Comparison of ENCODE assay signal across 11 cellular contexts in genomic region chr6:30322527-30323501, GRCh38. TPM values are rescaled to one million over a fixed set of nuclear protein-coding genes. Genes with fewer than 3 reads are reported as not detected.
DNase-seq lines count a peak whose midpoint lies in the region; ATAC-seq, FAIRE-seq and TF ChIP-seq lines count a peak whose summit lies in the region.
"Had no signal": no experiment of that assay in that cellular context is flagged by ENCODE, and none has a peak within 500 bp of the region (broad histone marks: within the 10 kb centered on the region; RNA-seq: fewer than 3 reads in every experiment).

No MANE protein-coding gene starts in this region.

- SMC1A ChIA-PET in GM12878 (lab: Charles Lee; ENCODE audit: uncharacterized antibody, unreplicated experiment) = interaction anchor here (0.6 to 2.1 kb wide), 6 partner anchors 9 to 83 kb away, joined by 3 to 5 read pairs (median 4); no protein-coding TSS in a partner anchor

- H3K79me2 ChIP-seq in PC-3 (ENCODE audit: low read length) (peaks cover 93% of the 10 kb centered on the region), GM12878 (ENCODE audit: control insufficient read depth, insufficient read depth, low read length) (peaks cover 84% of the 10 kb centered on the region), neural progenitor cell (ENCODE audit: low read depth) (peaks cover 92% of the 10 kb centered on the region)

- H3K4me2 ChIP-seq in PC-3 (ENCODE audit: low read length) (peak overlapping the region; percentile 98), GM12878 (ENCODE audit: control insufficient read depth, insufficient read depth) (peak overlapping the region; percentile 47), neural progenitor cell (peak overlapping the region; percentile 23)

- H2AFZ ChIP-seq in PC-3 (ENCODE audit: low read length) (no peak overlapping the region), GM12878 (ENCODE audit: control insufficient read depth, low read depth, low read length) (no peak overlapping the region), neural progenitor cell (replicated peaks) (no peak overlapping the region)

- H3K27ac ChIP-seq in PC-3 (ENCODE audit: low read length) (peak overlapping the region; percentile 71), GM12878 (ENCODE audit: control insufficient read depth, insufficient read depth) (no peak overlapping the region; the same call in 1 of the 2 replicates), neural progenitor cell (no peak overlapping the region)
- H3K27ac ChIP-seq: ovary, thoracic aorta had no signal

- no peaks in the 10 kb centered on the region for H3K9me3 Mint-ChIP-seq in neural progenitor cell

- TF ChIP-seq CTCF in PC-3 (conservative IDR thresholded peaks at IDR 0.05; ENCODE audit: low read depth, low read length) = no peak
- no peak for TF ChIP-seq CTCF in GM12878 (IDR thresholded peaks at IDR 0.05 in 2 of 3, conservative IDR thresholded peaks at IDR 0.05 in 1 of 3; ENCODE audit: control insufficient read depth in 2 of 3, extremely low read depth in 1 of 3, insufficient read depth in 1 of 3, low read depth in 3 of 3, low read length in 3 of 3)
- TF ChIP-seq CTCF in neural progenitor cell (IDR thresholded peaks at IDR 0.05) = no peak

- no peak for TF ChIP-seq EP300 in GM12878 (IDR thresholded peaks at IDR 0.05; ENCODE audit: borderline replicate concordance in 1 of 2, control insufficient read depth in 1 of 2, low read depth in 2 of 2, low read length in 2 of 2)

- H3K4me3 ChIP-seq in PC-3 (ENCODE audit: low read length) (peak overlapping the region; percentile 44), GM12878 (peak overlapping the region; percentile 22; the same call in 1 of the 2 replicates), neural progenitor cell (no peak overlapping the region)
- H3K4me3 ChIP-seq: ovary, thoracic aorta had no signal

- in situ Hi-C loops in GM12878 (cut with MboI) = no loop called here

- H3K9me3 ChIP-seq in PC-3 (ENCODE audit: low read length) (no peaks in the 10 kb centered on the region), GM12878 (replicated peaks; ENCODE audit: control insufficient read depth, insufficient read depth, low read length) (no peaks in the 10 kb centered on the region; the same call in 2 of the 3 replicates), neural progenitor cell (ENCODE audit: low read depth) (no peaks in the 10 kb centered on the region)
- H3K9me3 ChIP-seq: ovary, thoracic aorta had no signal

- H3K9me2 ChIP-seq in PC-3 (replicated peaks; ENCODE audit: low read length) = no peaks in the 10 kb centered on the region

- no peak overlapping the region for H3K27ac Mint-ChIP-seq in neural progenitor cell

- WGBS in GM12878 (ENCODE audit: insufficient coverage, insufficient replicate concordance, low lambda C conversion rate, missing lambda C conversion rate) = 56% methylated on average over 19 of the region's 20 CpGs

- FAIRE-seq in GM12878 (lab: Jason Lieb, UNC) = no peak

- TF ChIP-seq RAD21 in GM12878 (IDR thresholded peaks at IDR 0.05; ENCODE audit: insufficient read depth, low read depth, low read length) = no peak

- peaks cover 14% of the 10 kb centered on the region for H3K36me3 Mint-ChIP-seq in neural progenitor cell

- H3K27me3 Mint-ChIP-seq in neural progenitor cell (ENCODE audit: insufficient read depth, low read depth) = peaks cover 2% of the 10 kb centered on the region

- H3K27me3 ChIP-seq in PC-3 (ENCODE audit: low read length) (no peaks in the 10 kb centered on the region), GM12878 (replicated peaks in 1 of 2; ENCODE audit: control insufficient read depth in 2 of 2, insufficient read depth in 2 of 2, low read length in 1 of 2) (no peaks in the 10 kb centered on the region), neural progenitor cell (no peaks in the 10 kb centered on the region)
- H3K27me3 ChIP-seq: ovary had no signal

- RAD21 ChIA-PET in GM12878 (lab: Charles Lee; ENCODE audit: unreplicated experiment) = interaction anchor here (0.6 kb wide), 1 partner anchor 757 kb away, joined by 4 read pairs; no protein-coding TSS in a partner anchor

- CTCF ChIA-PET in PC-3 (lab: Charles Lee) (no interaction called here), GM12878 (lab: Yijun Ruan, JAX) (interaction anchor here (1.4 to 1.6 kb wide), 3 partner anchors 18 to 104 kb away, joined by 3 read pairs; no protein-coding TSS in a partner anchor)

- H3K4me1 ChIP-seq in PC-3 (ENCODE audit: insufficient read depth, low read length) (peaks cover 38% of the 10 kb centered on the region), GM12878 (ENCODE audit: control insufficient read depth, insufficient read depth, low read length) (peaks cover 10% of the 10 kb centered on the region), neural progenitor cell (peaks cover 21% of the 10 kb centered on the region)

- no peak overlapping the region for H3K4me3 Mint-ChIP-seq in neural progenitor cell

- no peak for TF ChIP-seq POLR2A in GM12878 (IDR thresholded peaks at IDR 0.05; ENCODE audit: low read depth, low read length)

- peak; percentile 3; the same call in 1 of the 2 replicates for ATAC-seq in PC-3
- no peak for ATAC-seq in GM12878
- no peak for ATAC-seq in HG02678 (IDR thresholded peaks at IDR 0.05; ENCODE audit: unreplicated experiment)

- BruUV-seq in PC-3 (replicated peaks; lab: Mats Ljungman, UMichigan) (no TSS peak), GM12878 (replicated peaks; lab: Mats Ljungman, UMichigan) (no TSS peak)

- DNase-seq in EH (ENCODE audit: low read depth) (peak; percentile 91), PC-3 (peak; percentile 77), GM12878 (ENCODE audit: low read depth, low spot score) (no peak), neural progenitor cell (ENCODE audit: low spot score) (peak; percentile 4), HK-2 (ENCODE audit: unreplicated experiment) (no peak), OCI-M2 (lab: John Stamatoyannopoulos, UW; ENCODE audit: unreplicated experiment) (no peak), amniotic stem cell (lab: John Stamatoyannopoulos, UW) (no peak)
- DNase-seq: activated CD4-positive, CD25-positive, alpha-beta regulatory T cell; ovary had no signal

- H3K36me3 ChIP-seq in PC-3 (ENCODE audit: low read depth, low read length) (peaks cover 10% of the 10 kb centered on the region), GM12878 (ENCODE audit: control insufficient read depth in 2 of 2, insufficient read depth in 2 of 2, low read length in 1 of 2) (peaks cover 0 to 4% of the 10 kb centered on the region in 2 experiments; a peak in 1 of 4 replicates), neural progenitor cell (no peaks in the 10 kb centered on the region)
- H3K36me3 ChIP-seq: ovary, thoracic aorta had no signal

- H4K20me1 ChIP-seq in PC-3 (ENCODE audit: low read length) (peaks cover 47% of the 10 kb centered on the region), GM12878 (ENCODE audit: control insufficient read depth, insufficient read depth) (peaks cover 3% of the 10 kb centered on the region; the same call in 1 of the 2 replicates), neural progenitor cell (ENCODE audit: low read depth) (peaks cover 76% of the 10 kb centered on the region)

- no peaks in the 10 kb centered on the region for H3F3A ChIP-seq in PC-3 (ENCODE audit: low read length, unreplicated experiment)
- H3F3A ChIP-seq in neural progenitor cell (ENCODE audit: low read depth) = peaks cover 16% of the 10 kb centered on the region

- H3K4me1 Mint-ChIP-seq in neural progenitor cell = peaks cover 31% of the 10 kb centered on the region

- H3K9ac ChIP-seq in PC-3 (ENCODE audit: low read length) = no peak overlapping the region
- 0 out of 2 replicates have a peak overlapping the region, but pooled peaks have one; percentile 8 for H3K9ac ChIP-seq in GM12878 (ENCODE audit: control insufficient read depth, insufficient read depth, low read length)
- H3K9ac ChIP-seq in neural progenitor cell = no peak overlapping the region

- intact Hi-C loops in PC-3 (cut with micrococcal nuclease) = no loop called here
- intact Hi-C loops in GM12878 (cut with micrococcal nuclease; ENCODE audit: unreplicated experiment) = loop anchor here (10.0 kb wide), 1 partner anchor 232 kb away; the partner anchor contains the start of genes GNL1 and PRR3

- POLR2A ChIA-PET in PC-3 (lab: Charles Lee; ENCODE audit: unreplicated experiment) (no interaction called here), GM12878 (lab: Charles Lee) (interaction anchor here (0.6 to 4.0 kb wide), 4 partner anchors 9 to 349 kb away, joined by 4 to 14 read pairs (median 6); no protein-coding TSS in a partner anchor)

RNA-seq across cellular contexts. Expression of gene TRIM39, which starts 3.9 kb away (rescaled TPM):
- total RNA-seq in PC-3 (2014; rRNA removed) = 17.9 and 24.8 TPM in 2 replicates
- 16.4 and 17.8 TPM in 2 replicates for total RNA-seq in GM12878 (2013; cell fraction: nucleolus; rRNA removed)
- 9.5 and 10.4 TPM in 2 replicates for total RNA-seq in GM12878 (2014; rRNA removed)
- 8.1 and 8.2 TPM in 2 replicates for total RNA-seq in GM12878 (2014; rRNA removed; fragmentation: Illumina TruSeq; extraction: Trizol)
- total RNA-seq in GM12878 (2021) = 9.7 and 11.9 TPM in 2 replicates
- polyA plus RNA-seq in GM12878 (2011; ENCODE audit: low read depth) = 6.5 TPM
- polyA plus RNA-seq in GM12878 (2011; rRNA removed) = 9.9 and 11.0 TPM in 2 replicates
- 9.2 and 10.1 TPM in 2 replicates for polyA plus RNA-seq in GM12878 (2011; cell fraction: cytosol; rRNA removed)
- 31.9 and 38.7 TPM in 2 replicates for polyA plus RNA-seq in GM12878 (2011; cell fraction: nucleus; rRNA removed)
- polyA plus RNA-seq in GM12878 (2012) = 7.6 and 7.9 TPM in 2 replicates
- 9.4 and 11.1 TPM in 2 replicates for polyA plus RNA-seq in GM12878 (2014; fragmentation: Illumina TruSeq; extraction: Trizol)
- 1 to 10 TPM; 3.0 to 3.1 TPM for polyA plus RNA-seq in GM12878 (2014; fragmentation: Nextera tagmentation; extraction: Ambion mirVana)
- 10.3 and 13.3 TPM in 2 replicates for polyA plus RNA-seq in GM12878 (2014; rRNA removed)
- 1 to 10 TPM; 7.1 TPM for polyA plus RNA-seq in GM12878 (2016; fragmentation: Nextera tagmentation; extraction: Ambion mirVana)
- polyA minus RNA-seq in GM12878 (2011; rRNA and poly(A)+ RNA removed) = 7.8 and 10.0 TPM in 2 replicates
- 4.5 and 5.7 TPM in 2 replicates for polyA minus RNA-seq in GM12878 (2011; cell fraction: cytosol; rRNA and poly(A)+ RNA removed)
- 9.7 and 14.2 TPM in 2 replicates for polyA minus RNA-seq in GM12878 (2011; cell fraction: nucleus; rRNA and poly(A)+ RNA removed)
- total RNA-seq in neural progenitor cell (ENCODE audit: low replicate concordance) = 11.0 and 21.2 TPM in 2 replicates

RNA-seq across cellular contexts. Expression of gene RPP21, which starts 22.1 kb away (rescaled TPM):
- total RNA-seq in PC-3 (2014; rRNA removed) (151 and 161 TPM in 2 replicates), GM12878 (2014; rRNA removed) (59.4 and 73.8 TPM in 2 replicates), GM12878 (2014; rRNA removed; fragmentation: Illumina TruSeq; extraction: Trizol) (21.8 and 24.7 TPM in 2 replicates), GM12878 (2021) (38.3 and 39.9 TPM in 2 replicates), neural progenitor cell (ENCODE audit: low replicate concordance) (38.0 and 89.6 TPM in 2 replicates)
- total RNA-seq in GM12878 (2013; cell fraction: nucleolus; rRNA removed) = 6.4 and 7.6 TPM in 2 replicates
- polyA plus RNA-seq in GM12878 (2011; ENCODE audit: low read depth) = 39.3 TPM
- polyA plus RNA-seq in GM12878 (2011; rRNA removed) (18.0 and 29.3 TPM in 2 replicates), GM12878 (2014; fragmentation: Illumina TruSeq; extraction: Trizol) (2.6 and 14.3 TPM in 2 replicates), GM12878 (2014; fragmentation: Nextera tagmentation; extraction: Ambion mirVana) (10 to 100 TPM; 39.3 to 44.3 TPM), GM12878 (2014; rRNA removed) (94.6 and 97.8 TPM in 2 replicates), GM12878 (2016; fragmentation: Nextera tagmentation; extraction: Ambion mirVana) (10 to 100 TPM; 50.6 to 59.2 TPM)
- polyA plus RNA-seq in GM12878 (2011; cell fraction: cytosol; rRNA removed) = 77.9 and 124 TPM in 2 replicates
- polyA plus RNA-seq in GM12878 (2011; cell fraction: nucleus; rRNA removed) = 74.3 and 96.8 TPM in 2 replicates
- polyA plus RNA-seq in GM12878 (2012) = 47.3 and 53.0 TPM in 2 replicates
- polyA minus RNA-seq in GM12878 (2011; rRNA and poly(A)+ RNA removed) = 3.2 and 15.8 TPM in 2 replicates
- polyA minus RNA-seq in GM12878 (2011; cell fraction: cytosol; rRNA and poly(A)+ RNA removed) = 3.1 and 5.5 TPM in 2 replicates
- polyA minus RNA-seq in GM12878 (2011; cell fraction: nucleus; rRNA and poly(A)+ RNA removed) = 6.2 and 10.3 TPM in 2 replicates

Comparison
In these comparisons a context has a peak if more than half of its experiments do, and no peak if none do; other contexts are left out.
1. DNase-seq: peak in EH (single experiment), PC-3 (single experiment) and neural progenitor cell (single experiment); none in GM12878 (single experiment), HK-2 (single experiment), OCI-M2 (single experiment) and amniotic stem cell (single experiment).
2. H3K4me2 ChIP-seq: peak in every context shown above with its lines; median percentile 98 in PC-3; 47 in GM12878; 23 in neural progenitor cell.